In the genomic region with DNA sequence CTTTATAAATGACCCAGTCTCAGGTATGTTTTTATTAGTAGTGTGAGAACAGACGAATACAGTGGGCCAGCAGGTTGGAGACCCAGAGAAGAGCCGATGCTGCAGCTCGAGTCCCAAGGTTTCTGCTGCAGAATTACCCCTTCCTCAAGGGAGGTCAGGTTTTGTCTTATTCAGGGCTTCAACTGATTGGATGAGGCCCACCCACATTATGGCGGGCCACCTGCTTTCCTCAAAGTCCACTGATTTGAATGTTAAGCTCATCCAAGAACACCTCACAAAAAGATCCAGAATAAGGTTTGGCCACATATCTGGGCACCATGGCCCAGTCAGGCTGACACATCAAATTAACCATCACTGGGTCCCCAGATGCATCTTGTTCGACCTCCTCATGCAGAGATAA, we compare ENCODE assay signal across 30 cellular contexts.
"Had no signal": no experiment of that assay in that cellular context is flagged by ENCODE, and none has a peak within 500 bp of the region (broad histone marks: within the 10 kb centered on the region; RNA-seq: fewer than 3 reads in every experiment).

No MANE protein-coding gene starts in this region.

- H3K4me3 ChIP-seq: colonic mucosa, coronary artery, dorsolateral prefrontal cortex, esophagus muscularis mucosa, esophagus squamous epithelium, gastrocnemius medialis, gastroesophageal sphincter, heart left ventricle, heart right ventricle, hepatocyte had no signal

- H3K4me1 Mint-ChIP-seq: endodermal cell had no signal

- H3K9me3 Mint-ChIP-seq: dendritic cell treated with granulocyte-macrophage colony-stimulating factor and Interleukin-4, amounts not matched to agents 40 ng/mL and 50 ng/mL, for 4 days; endodermal cell had no signal

- FAIRE-seq: colon, endometrium, endothelial cell of umbilical vein, frontal cortex had no signal

- H3K4me1 ChIP-seq: colonic mucosa, esophagus muscularis mucosa, esophagus squamous epithelium, foreskin keratinocyte, gastrocnemius medialis, gastroesophageal sphincter, heart left ventricle had no signal

- H3K9me3 ChIP-seq: colonic mucosa, esophagus muscularis mucosa, esophagus squamous epithelium, gastrocnemius medialis, gastroesophageal sphincter, heart left ventricle, heart right ventricle had no signal

- H3K4me3 Mint-ChIP-seq: dendritic cell treated with granulocyte-macrophage colony-stimulating factor and Interleukin-4, amounts not matched to agents 40 ng/mL and 50 ng/mL, for 4 days; effector memory CD8-positive, alpha-beta T cell; endodermal cell had no signal

- H3K27me3 ChIP-seq: colonic mucosa, foreskin keratinocyte, hepatocyte had no signal

- H3K27me3 Mint-ChIP-seq: dendritic cell treated with granulocyte-macrophage colony-stimulating factor and Interleukin-4, amounts not matched to agents 40 ng/mL and 50 ng/mL, for 4 days had no signal

- H3K27ac ChIP-seq: colonic mucosa, coronary artery, dorsolateral prefrontal cortex, epithelial cell of prostate, esophagus muscularis mucosa, esophagus squamous epithelium, foreskin keratinocyte, gastrocnemius medialis, gastroesophageal sphincter, heart left ventricle, heart right ventricle, hepatocyte had no signal

- ATAC-seq: effector memory CD8-positive, alpha-beta T cell; esophagus mucosa; foreskin keratinocyte; gastrocnemius medialis; gastroesophageal sphincter; heart left ventricle; heart right ventricle had no signal

- H3K79me2 ChIP-seq: hepatocyte had no signal

- H3K27ac Mint-ChIP-seq: dendritic cell treated with granulocyte-macrophage colony-stimulating factor and Interleukin-4, amounts not matched to agents 40 ng/mL and 50 ng/mL, for 4 days; effector memory CD8-positive, alpha-beta T cell; endodermal cell had no signal

- H2AFZ ChIP-seq: hepatocyte had no signal

- H3K36me3 ChIP-seq: colonic mucosa, esophagus muscularis mucosa, esophagus squamous epithelium, gastrocnemius medialis, gastroesophageal sphincter, heart left ventricle, heart right ventricle had no signal

- H3K4me2 ChIP-seq: hepatocyte had no signal

- DNase-seq: colonic mucosa; cortex of kidney; dermis blood vessel endothelial cell; dorsolateral prefrontal cortex; effector CD4-positive, alpha-beta T cell; effector CD8-positive, alpha-beta T cell; effector memory CD4-positive, alpha-beta T cell; effector memory CD8-positive, alpha-beta T cell; endodermal cell; erythroblast; esophagus squamous epithelium; foreskin fibroblast; foreskin keratinocyte; foreskin melanocyte; gastrocnemius medialis; glutamatergic neuron; head of caudate nucleus; heart left ventricle; heart right ventricle had no signal
